22 cellular contexts compared by ENCODE assay signal in genomic region chr1:25042876-25043580, GRCh38.
DNase-seq lines count a peak whose midpoint lies in the region; ATAC-seq, FAIRE-seq and TF ChIP-seq lines count a peak whose summit lies in the region.
"Had no signal": no experiment of that assay in that cellular context is flagged by ENCODE, and none has a peak within 500 bp of the region (broad histone marks: within the 10 kb centered on the region; RNA-seq: fewer than 3 reads in every experiment).

No MANE protein-coding gene starts in this region.

- ATAC-seq in Right ventricle myocardium superior (ENCODE audit: poor library complexity) (no peak), left ventricle myocardium superior (no peak), SK-N-SH treated with all-trans-retinoic acid at 6 μM for 48 hours (no peak)

- H4K8ac ChIP-seq in neuronal stem cell (ENCODE audit: low read depth, low read length) = no peak overlapping the region

- H3K27me3 Mint-ChIP-seq in chondrocyte (ENCODE audit: low read depth) = peaks cover 28% of the 10 kb centered on the region

- intact Hi-C loops in Right ventricle myocardium superior (cut with DNase I) = no loop called here
- intact Hi-C loops in left ventricle myocardium superior (cut with micrococcal nuclease) = no loop called here

- H2BK12ac ChIP-seq in neuronal stem cell (ENCODE audit: low read length) = no peak overlapping the region

- no peak overlapping the region for H3K4ac ChIP-seq in neuronal stem cell (ENCODE audit: low read length)

- peaks cover 7% of the 10 kb centered on the region for H3K9me3 Mint-ChIP-seq in chondrocyte (ENCODE audit: low read depth)
- H3K9me3 Mint-ChIP-seq: CD4-positive, alpha-beta memory T cell; HFFc6 had no signal

- no CpG with 5 or more reads among the region's 15 CpGs for WGBS in neuronal stem cell (ENCODE audit: extremely low coverage in 2 of 2, insufficient read length in 2 of 2, insufficient replicate concordance in 1 of 2), 2 donors

- peak overlapping the region; percentile 55 for H3K18ac ChIP-seq in neuronal stem cell (ENCODE audit: low read length)

- H3K4me2 ChIP-seq in neuronal stem cell (ENCODE audit: insufficient read depth, low read length, poor library complexity, severe bottlenecking) = no peak overlapping the region

- peak overlapping the region; percentile 46 for H2BK15ac ChIP-seq in neuronal stem cell (ENCODE audit: low read length)

- peak overlapping the region; percentile 33 for H2AK5ac ChIP-seq in neuronal stem cell (ENCODE audit: low read depth, low read length)

- H2AFZ ChIP-seq in neuronal stem cell (ENCODE audit: low read length) = no peak overlapping the region

- no peak overlapping the region for H3K4me3 ChIP-seq in neuronal stem cell (ENCODE audit: low read length in 2 of 2)
- H3K4me3 ChIP-seq: HAP-1 had no signal

- H3K79me1 ChIP-seq in neuronal stem cell (ENCODE audit: low read depth, low read length) = no peaks in the 10 kb centered on the region

- H2BK120ac ChIP-seq in neuronal stem cell (ENCODE audit: low read depth, low read length) = peak overlapping the region; percentile 7

- H3K27me3 ChIP-seq in neuronal stem cell (ENCODE audit: control insufficient read depth in 3 of 3, insufficient read depth in 3 of 3, low read depth in 1 of 3, low read length in 3 of 3) = peaks cover 0 to 16% (median 0%) of the 10 kb centered on the region in 3 experiments

- no peak overlapping the region for H4K91ac ChIP-seq in neuronal stem cell (ENCODE audit: low read depth, low read length, poor library complexity)

- H3K4me3 Mint-ChIP-seq in chondrocyte (ENCODE audit: unreplicated experiment) = no peak overlapping the region
- H3K4me3 Mint-ChIP-seq: B cell; CD4-positive, alpha-beta memory T cell; HFFc6 had no signal

- no peak for FAIRE-seq in RCC 7860 (lab: Jason Lieb, UNC)
- FAIRE-seq: A204.1, G401.6, GM12892, GM19239, H54 had no signal

- no peaks in the 10 kb centered on the region for H3K4me1 Mint-ChIP-seq in chondrocyte (ENCODE audit: low read depth)

- DNase-seq in Right ventricle myocardium superior (peak; percentile 6), left ventricle myocardium superior (no peak), chondrocyte (ENCODE audit: low spot score) (peak; percentile 80), neuronal stem cell (ENCODE audit: low spot score) (no peak), RCC 7860 (ENCODE audit: low spot score) (no peak), NCI-H2081 (lab: John Stamatoyannopoulos, UW) (no peak)
- DNase-seq: C1 segment of cervical spinal cord; Caco-2; CD4-positive, alpha-beta memory T cell; DMS153; DND-41; GOT3; HFFc6 had no signal

- H3K36me3 Mint-ChIP-seq in chondrocyte (ENCODE audit: low read depth) = peaks cover 4% of the 10 kb centered on the region
- H3K36me3 Mint-ChIP-seq: CD4-positive, alpha-beta memory T cell had no signal

- H3K27ac ChIP-seq in neuronal stem cell (replicated peaks; ENCODE audit: low read length) = no peak overlapping the region
- H3K27ac ChIP-seq: 22Rv1 had no signal

- peak overlapping the region; percentile 42 for H2BK5ac ChIP-seq in neuronal stem cell (ENCODE audit: low read length)

- peaks cover 0 to 5% of the 10 kb centered on the region in 2 donors for H3K4me1 ChIP-seq in neuronal stem cell (ENCODE audit: control insufficient read depth in 2 of 2, insufficient read depth in 1 of 2, low read depth in 1 of 2, low read length in 2 of 2)
- H3K4me1 ChIP-seq: Caco-2, HAP-1 had no signal

- no peaks in the 10 kb centered on the region for H3K9me3 ChIP-seq in neuronal stem cell (replicated peaks in 1 of 2; ENCODE audit: control insufficient read depth in 2 of 2, insufficient read depth in 1 of 2, low read depth in 1 of 2, low read length in 2 of 2)
- H3K9me3 ChIP-seq: Caco-2, HAP-1 had no signal

- no peak for TF ChIP-seq CTCF in chondrocyte (IDR thresholded peaks at IDR 0.05)

- H3K23ac ChIP-seq in neuronal stem cell (ENCODE audit: low read depth, low read length, poor library complexity) = peak overlapping the region; percentile 9

- H3K9ac ChIP-seq in neuronal stem cell (ENCODE audit: low read depth, low read length, poor library complexity) = no peak overlapping the region

- no peak overlapping the region for H3K27ac Mint-ChIP-seq in chondrocyte (ENCODE audit: unreplicated experiment)
- H3K27ac Mint-ChIP-seq: B cell, HFFc6 had no signal

- H3K36me3 ChIP-seq in neuronal stem cell (replicated peaks in 1 of 2; ENCODE audit: control insufficient read depth in 2 of 2, insufficient read depth in 2 of 2, low read length in 2 of 2) = no peaks in the 10 kb centered on the region
- H3K36me3 ChIP-seq: HAP-1 had no signal

- H3K14ac ChIP-seq in neuronal stem cell (ENCODE audit: low read length) = no peak overlapping the region

TF ChIP-seq in SK-N-SH treated with all-trans-retinoic acid at 6 μM for 48 hours, 23 proteins besides CTCF, POLR2A, EP300 and RAD21:
- TF ChIP-seq CSRNP3 (CRISPR knock-in tag; IDR thresholded peaks at IDR 0.05) (no peak), ZFP30 (CRISPR knock-in tag; IDR thresholded peaks at IDR 0.05) (no peak), ZNF70 (CRISPR knock-in tag; IDR thresholded peaks at IDR 0.05) (no peak), TSHZ2 (CRISPR knock-in tag; IDR thresholded peaks at IDR 0.05) (no peak), ZNF8 (CRISPR knock-in tag; IDR thresholded peaks at IDR 0.05) (no peak), ZNF565 (CRISPR knock-in tag; conservative IDR thresholded peaks at IDR 0.05; ENCODE audit: low read depth) (no peak), POU6F1 (CRISPR knock-in tag; IDR thresholded peaks at IDR 0.05; ENCODE audit: borderline replicate concordance, low read depth) (no peak)

Comparison
In these comparisons a context has a peak if more than half of its experiments do, and no peak if none do; other contexts are left out.
1. DNase-seq: peak in Right ventricle myocardium superior (single experiment) and chondrocyte (single experiment); none in left ventricle myocardium superior (single experiment), neuronal stem cell (single experiment), RCC 7860 (single experiment) and NCI-H2081 (0 of 2).